Comparison of ENCODE assay signal across 1 cellular context in the genomic region with DNA sequence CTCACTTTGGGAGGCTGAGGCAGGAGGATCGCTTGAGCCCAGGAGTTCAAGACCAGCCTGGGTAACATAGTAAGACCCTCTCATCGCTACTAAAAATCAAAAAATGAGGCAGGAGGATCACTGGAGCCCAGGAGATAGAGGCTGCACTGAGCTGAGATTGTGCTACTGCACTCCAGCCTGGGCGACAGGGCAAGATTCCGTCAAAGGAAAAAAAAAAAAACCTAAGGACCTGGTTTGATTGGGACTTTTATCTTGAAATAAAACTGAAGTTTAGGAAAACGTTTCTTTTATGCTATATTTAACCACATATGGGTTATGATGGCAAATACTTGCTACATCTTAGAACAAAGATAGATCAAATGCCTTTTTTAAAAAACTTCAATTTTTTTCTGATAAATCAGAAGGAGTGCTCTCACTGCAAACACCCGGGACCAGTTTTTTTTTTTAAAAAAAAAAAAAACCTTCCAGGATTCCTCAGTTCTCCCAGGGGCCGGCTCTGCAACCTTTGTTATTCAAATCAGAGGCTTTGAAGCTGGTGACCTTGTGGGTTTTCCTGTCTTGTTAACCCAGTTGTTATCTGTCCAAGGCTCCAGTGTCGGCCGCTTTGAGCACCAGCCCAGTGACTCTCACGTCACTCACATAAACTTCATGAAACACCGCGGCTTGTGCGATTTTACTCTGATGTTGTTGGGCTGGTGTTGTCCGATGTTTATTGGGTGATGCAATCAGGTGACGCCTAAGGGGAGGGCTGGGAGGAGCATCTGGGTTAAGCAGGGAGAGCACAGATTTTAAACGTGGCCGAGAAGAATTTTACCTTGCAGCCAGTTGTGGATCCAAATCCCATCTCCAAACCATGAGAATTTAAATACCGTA.
TF ChIP-seq lines count a peak whose summit lies in the region.

No MANE protein-coding gene starts in this region.

TF ChIP-seq in HepG2, 621 proteins besides CTCF, POLR2A, EP300 and RAD21 (continued from another document and continues in another):
- no peak for TF ChIP-seq ZNF496 (CRISPR knock-in tag; IDR thresholded peaks at IDR 0.05; ENCODE audit: insufficient replicate concordance)
- TF ChIP-seq NR2F6 (IDR thresholded peaks at IDR 0.05): peak; percentile 84
- TF ChIP-seq NR2F6 (CRISPR knock-in tag; IDR thresholded peaks at IDR 0.05): peak; percentile 68
- peak; percentile 78 for TF ChIP-seq THAP11 (CRISPR knock-in tag; IDR thresholded peaks at IDR 0.05)
- TF ChIP-seq LCORL (IDR thresholded peaks at IDR 0.05): no peak
- TF ChIP-seq LCORL (CRISPR knock-in tag; IDR thresholded peaks at IDR 0.05): peak; percentile 15; the same call in 1 of the 2 replicates
- TF ChIP-seq, protein P1, sequence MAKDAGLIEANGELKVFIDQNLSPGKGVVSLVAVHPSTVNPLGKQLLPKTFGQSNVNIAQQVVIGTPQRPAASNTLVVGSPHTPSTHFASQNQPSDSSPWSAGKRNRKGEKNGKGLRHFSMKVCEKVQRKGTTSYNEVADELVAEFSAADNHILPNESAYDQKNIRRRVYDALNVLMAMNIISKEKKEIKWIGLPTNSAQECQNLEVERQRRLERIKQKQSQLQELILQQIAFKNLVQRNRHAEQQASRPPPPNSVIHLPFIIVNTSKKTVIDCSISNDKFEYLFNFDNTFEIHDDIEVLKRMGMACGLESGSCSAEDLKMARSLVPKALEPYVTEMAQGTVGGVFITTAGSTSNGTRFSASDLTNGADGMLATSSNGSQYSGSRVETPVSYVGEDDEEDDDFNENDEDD (CRISPR knock-in tag; IDR thresholded peaks at IDR 0.05; ENCODE audit: borderline replicate concordance): no peak
- TF ChIP-seq, protein P2, sequence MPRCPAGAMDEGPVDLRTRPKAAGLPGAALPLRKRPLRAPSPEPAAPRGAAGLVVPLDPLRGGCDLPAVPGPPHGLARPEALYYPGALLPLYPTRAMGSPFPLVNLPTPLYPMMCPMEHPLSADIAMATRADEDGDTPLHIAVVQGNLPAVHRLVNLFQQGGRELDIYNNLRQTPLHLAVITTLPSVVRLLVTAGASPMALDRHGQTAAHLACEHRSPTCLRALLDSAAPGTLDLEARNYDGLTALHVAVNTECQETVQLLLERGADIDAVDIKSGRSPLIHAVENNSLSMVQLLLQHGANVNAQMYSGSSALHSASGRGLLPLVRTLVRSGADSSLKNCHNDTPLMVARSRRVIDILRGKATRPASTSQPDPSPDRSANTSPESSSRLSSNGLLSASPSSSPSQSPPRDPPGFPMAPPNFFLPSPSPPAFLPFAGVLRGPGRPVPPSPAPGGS (CRISPR knock-in tag; IDR thresholded peaks at IDR 0.05): no peak
- TF ChIP-seq ZNF234 (CRISPR knock-in tag; conservative IDR thresholded peaks at IDR 0.05): no peak
- TF ChIP-seq MIXL1 (CRISPR knock-in tag; IDR thresholded peaks at IDR 0.05): no peak
- TF ChIP-seq, protein P3, sequence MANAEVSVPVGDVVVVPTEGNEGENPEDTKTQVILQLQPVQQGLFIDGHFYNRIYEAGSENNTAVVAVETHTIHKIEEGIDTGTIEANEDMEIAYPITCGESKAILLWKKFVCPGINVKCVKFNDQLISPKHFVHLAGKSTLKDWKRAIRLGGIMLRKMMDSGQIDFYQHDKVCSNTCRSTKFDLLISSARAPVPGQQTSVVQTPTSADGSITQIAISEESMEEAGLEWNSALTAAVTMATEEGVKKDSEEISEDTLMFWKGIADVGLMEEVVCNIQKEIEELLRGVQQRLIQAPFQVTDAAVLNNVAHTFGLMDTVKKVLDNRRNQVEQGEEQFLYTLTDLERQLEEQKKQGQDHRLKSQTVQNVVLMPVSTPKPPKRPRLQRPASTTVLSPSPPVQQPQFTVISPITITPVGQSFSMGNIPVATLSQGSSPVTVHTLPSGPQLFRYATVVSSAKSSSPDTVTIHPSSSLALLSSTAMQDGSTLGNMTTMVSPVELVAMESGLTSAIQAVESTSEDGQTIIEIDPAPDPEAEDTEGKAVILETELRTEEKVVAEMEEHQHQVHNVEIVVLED (CRISPR knock-in tag; IDR thresholded peaks at IDR 0.05; ENCODE audit: borderline replicate concordance): no peak
- no peak for TF ChIP-seq ZNF530 (CRISPR knock-in tag; IDR thresholded peaks at IDR 0.05; ENCODE audit: low read depth)
- TF ChIP-seq ZBTB7B (CRISPR knock-in tag; IDR thresholded peaks at IDR 0.05): no peak
- no peak for TF ChIP-seq SSRP1 (CRISPR knock-in tag; IDR thresholded peaks at IDR 0.05)
- TF ChIP-seq ZNF546 (CRISPR knock-in tag; conservative IDR thresholded peaks at IDR 0.05): no peak
- TF ChIP-seq FLYWCH1 (CRISPR knock-in tag; IDR thresholded peaks at IDR 0.05): no peak
- TF ChIP-seq CHD4 (IDR thresholded peaks at IDR 0.05; ENCODE audit: borderline replicate concordance, low read length): no peak
- no peak for TF ChIP-seq ZNF260 (CRISPR knock-in tag; IDR thresholded peaks at IDR 0.05; ENCODE audit: borderline replicate concordance, low read depth)
- peak; percentile 88 for TF ChIP-seq CREB1 (IDR thresholded peaks at IDR 0.05)
- peak; percentile 89 for TF ChIP-seq CREB1 (CRISPR knock-in tag; IDR thresholded peaks at IDR 0.05)
- TF ChIP-seq, protein P4, sequence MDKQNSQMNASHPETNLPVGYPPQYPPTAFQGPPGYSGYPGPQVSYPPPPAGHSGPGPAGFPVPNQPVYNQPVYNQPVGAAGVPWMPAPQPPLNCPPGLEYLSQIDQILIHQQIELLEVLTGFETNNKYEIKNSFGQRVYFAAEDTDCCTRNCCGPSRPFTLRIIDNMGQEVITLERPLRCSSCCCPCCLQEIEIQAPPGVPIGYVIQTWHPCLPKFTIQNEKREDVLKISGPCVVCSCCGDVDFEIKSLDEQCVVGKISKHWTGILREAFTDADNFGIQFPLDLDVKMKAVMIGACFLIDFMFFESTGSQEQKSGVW (CRISPR knock-in tag; IDR thresholded peaks at IDR 0.05; ENCODE audit: borderline replicate concordance): no peak
- TF ChIP-seq NFYB (CRISPR knock-in tag; IDR thresholded peaks at IDR 0.05): peak; percentile 47
- TF ChIP-seq, protein P5, sequence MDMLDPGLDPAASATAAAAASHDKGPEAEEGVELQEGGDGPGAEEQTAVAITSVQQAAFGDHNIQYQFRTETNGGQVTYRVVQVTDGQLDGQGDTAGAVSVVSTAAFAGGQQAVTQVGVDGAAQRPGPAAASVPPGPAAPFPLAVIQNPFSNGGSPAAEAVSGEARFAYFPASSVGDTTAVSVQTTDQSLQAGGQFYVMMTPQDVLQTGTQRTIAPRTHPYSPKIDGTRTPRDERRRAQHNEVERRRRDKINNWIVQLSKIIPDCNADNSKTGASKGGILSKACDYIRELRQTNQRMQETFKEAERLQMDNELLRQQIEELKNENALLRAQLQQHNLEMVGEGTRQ (IDR thresholded peaks at IDR 0.05; ENCODE audit: low read depth, low read length): peak; percentile 38
- TF ChIP-seq, protein P5 (CRISPR knock-in tag; IDR thresholded peaks at IDR 0.05; ENCODE audit: borderline replicate concordance): no peak; the same call in 1 of the 2 replicates
- no peak for TF ChIP-seq ZNF672 (CRISPR knock-in tag; IDR thresholded peaks at IDR 0.05)
- peak; percentile 97 for TF ChIP-seq FOXP1 (IDR thresholded peaks at IDR 0.05)
- TF ChIP-seq FOXP1 (CRISPR knock-in tag; IDR thresholded peaks at IDR 0.05): peak; percentile 100
- TF ChIP-seq, protein P6, sequence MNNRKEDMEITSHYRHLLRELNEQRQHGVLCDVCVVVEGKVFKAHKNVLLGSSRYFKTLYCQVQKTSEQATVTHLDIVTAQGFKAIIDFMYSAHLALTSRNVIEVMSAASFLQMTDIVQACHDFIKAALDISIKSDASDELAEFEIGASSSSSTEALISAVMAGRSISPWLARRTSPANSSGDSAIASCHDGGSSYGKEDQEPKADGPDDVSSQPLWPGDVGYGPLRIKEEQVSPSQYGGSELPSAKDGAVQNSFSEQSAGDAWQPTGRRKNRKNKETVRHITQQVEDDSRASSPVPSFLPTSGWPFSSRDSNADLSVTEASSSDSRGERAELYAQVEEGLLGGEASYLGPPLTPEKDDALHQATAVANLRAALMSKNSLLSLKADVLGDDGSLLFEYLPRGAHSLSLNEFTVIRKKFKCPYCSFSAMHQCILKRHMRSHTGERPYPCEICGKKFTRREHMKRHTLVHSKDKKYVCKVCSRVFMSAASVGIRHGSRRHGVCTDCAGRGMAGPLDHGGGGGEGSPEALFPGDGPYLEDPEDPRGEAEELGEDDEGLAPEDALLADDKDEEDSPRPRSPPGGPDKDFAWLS (CRISPR knock-in tag; IDR thresholded peaks at IDR 0.05; ENCODE audit: borderline replicate concordance): no peak
- TF ChIP-seq, protein P7, sequence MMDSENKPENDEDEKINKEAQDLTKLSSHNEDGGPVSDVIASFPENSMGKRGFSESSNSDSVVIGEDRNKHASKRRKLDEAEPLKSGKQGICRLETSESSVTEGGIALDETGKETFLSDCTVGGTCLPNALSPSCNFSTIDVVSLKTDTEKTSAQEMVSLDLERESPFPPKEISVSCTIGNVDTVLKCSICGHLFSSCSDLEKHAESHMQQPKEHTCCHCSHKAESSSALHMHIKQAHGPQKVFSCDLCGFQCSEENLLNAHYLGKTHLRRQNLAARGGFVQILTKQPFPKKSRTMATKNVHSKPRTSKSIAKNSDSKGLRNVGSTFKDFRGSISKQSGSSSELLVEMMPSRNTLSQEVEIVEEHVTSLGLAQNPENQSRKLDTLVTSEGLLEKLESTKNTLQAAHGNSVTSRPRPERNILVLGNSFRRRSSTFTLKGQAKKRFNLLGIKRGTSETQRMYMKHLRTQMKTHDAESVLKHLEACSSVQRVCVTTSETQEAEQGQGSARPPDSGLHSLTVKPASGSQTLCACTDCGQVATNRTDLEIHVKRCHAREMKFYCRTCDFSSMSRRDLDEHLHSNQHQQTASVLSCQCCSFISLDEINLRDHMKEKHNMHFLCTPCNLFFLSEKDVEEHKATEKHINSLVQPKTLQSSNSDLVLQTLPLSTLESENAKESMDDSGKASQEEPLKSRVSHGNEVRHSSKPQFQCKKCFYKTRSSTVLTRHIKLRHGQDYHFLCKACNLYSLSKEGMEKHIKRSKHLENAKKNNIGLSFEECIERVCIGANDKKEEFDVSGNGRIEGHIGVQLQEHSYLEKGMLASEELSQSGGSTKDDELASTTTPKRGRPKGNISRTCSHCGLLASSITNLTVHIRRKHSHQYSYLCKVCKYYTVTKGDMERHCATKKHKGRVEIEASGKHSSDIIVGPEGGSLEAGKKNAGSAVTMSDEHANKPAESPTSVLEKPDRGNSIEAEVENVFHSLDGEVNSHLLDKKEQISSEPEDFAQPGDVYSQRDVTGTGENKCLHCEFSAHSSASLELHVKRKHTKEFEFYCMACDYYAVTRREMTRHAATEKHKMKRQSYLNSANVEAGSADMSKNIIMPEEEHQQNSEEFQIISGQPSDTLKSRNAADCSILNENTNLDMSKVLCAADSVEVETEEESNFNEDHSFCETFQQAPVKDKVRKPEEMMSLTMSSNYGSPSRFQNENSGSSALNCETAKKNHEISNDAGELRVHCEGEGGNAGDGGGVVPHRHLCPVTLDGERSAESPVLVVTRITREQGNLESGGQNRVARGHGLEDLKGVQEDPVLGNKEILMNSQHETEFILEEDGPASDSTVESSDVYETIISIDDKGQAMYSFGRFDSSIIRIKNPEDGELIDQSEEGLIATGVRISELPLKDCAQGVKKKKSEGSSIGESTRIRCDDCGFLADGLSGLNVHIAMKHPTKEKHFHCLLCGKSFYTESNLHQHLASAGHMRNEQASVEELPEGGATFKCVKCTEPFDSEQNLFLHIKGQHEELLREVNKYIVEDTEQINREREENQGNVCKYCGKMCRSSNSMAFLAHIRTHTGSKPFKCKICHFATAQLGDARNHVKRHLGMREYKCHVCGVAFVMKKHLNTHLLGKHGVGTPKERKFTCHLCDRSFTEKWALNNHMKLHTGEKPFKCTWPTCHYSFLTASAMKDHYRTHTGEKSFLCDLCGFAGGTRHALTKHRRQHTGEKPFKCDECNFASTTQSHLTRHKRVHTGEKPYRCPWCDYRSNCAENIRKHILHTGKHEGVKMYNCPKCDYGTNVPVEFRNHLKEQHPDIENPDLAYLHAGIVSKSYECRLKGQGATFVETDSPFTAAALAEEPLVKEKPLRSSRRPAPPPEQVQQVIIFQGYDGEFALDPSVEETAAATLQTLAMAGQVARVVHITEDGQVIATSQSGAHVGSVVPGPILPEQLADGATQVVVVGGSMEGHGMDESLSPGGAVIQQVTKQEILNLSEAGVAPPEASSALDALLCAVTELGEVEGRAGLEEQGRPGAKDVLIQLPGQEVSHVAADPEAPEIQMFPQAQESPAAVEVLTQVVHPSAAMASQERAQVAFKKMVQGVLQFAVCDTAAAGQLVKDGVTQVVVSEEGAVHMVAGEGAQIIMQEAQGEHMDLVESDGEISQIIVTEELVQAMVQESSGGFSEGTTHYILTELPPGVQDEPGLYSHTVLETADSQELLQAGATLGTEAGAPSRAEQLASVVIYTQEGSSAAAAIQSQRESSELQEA (CRISPR knock-in tag; IDR thresholded peaks at IDR 0.05; ENCODE audit: not compliant biosample characterization): no peak
- TF ChIP-seq, protein P8, sequence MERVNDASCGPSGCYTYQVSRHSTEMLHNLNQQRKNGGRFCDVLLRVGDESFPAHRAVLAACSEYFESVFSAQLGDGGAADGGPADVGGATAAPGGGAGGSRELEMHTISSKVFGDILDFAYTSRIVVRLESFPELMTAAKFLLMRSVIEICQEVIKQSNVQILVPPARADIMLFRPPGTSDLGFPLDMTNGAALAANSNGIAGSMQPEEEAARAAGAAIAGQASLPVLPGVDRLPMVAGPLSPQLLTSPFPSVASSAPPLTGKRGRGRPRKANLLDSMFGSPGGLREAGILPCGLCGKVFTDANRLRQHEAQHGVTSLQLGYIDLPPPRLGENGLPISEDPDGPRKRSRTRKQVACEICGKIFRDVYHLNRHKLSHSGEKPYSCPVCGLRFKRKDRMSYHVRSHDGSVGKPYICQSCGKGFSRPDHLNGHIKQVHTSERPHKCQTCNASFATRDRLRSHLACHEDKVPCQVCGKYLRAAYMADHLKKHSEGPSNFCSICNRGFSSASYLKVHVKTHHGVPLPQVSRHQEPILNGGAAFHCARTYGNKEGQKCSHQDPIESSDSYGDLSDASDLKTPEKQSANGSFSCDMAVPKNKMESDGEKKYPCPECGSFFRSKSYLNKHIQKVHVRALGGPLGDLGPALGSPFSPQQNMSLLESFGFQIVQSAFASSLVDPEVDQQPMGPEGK (CRISPR knock-in tag; IDR thresholded peaks at IDR 0.05): 0 out of 2 replicates have a peak, but pooled peaks have one; percentile 45
- TF ChIP-seq SNAPC2 (CRISPR knock-in tag; IDR thresholded peaks at IDR 0.05): 0 out of 2 replicates have a peak, but pooled peaks have one; percentile 30
- no peak for TF ChIP-seq TBP (CRISPR knock-in tag; IDR thresholded peaks at IDR 0.05)
- TF ChIP-seq MTF1 (CRISPR knock-in tag; IDR thresholded peaks at IDR 0.05): no peak
- no peak for TF ChIP-seq ZFP82 (CRISPR knock-in tag; IDR thresholded peaks at IDR 0.05; ENCODE audit: borderline replicate concordance)
- TF ChIP-seq, protein P9, sequence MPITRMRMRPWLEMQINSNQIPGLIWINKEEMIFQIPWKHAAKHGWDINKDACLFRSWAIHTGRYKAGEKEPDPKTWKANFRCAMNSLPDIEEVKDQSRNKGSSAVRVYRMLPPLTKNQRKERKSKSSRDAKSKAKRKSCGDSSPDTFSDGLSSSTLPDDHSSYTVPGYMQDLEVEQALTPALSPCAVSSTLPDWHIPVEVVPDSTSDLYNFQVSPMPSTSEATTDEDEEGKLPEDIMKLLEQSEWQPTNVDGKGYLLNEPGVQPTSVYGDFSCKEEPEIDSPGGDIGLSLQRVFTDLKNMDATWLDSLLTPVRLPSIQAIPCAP (CRISPR knock-in tag; IDR thresholded peaks at IDR 0.05; ENCODE audit: low read depth): no peak
